In genomic region chr4:18021470-18021719, GRCh38 we compare ENCODE assay signal across 8 cellular contexts. TPM values are rescaled to one million over a fixed set of nuclear protein-coding genes. Genes with fewer than 3 reads are reported as not detected.
DNase-seq lines count a peak whose midpoint lies in the region; ATAC-seq and TF ChIP-seq lines count a peak whose summit lies in the region.

No MANE protein-coding gene starts in this region.

- no peaks in the 10 kb centered on the region for H3K27me3 ChIP-seq in gastroesophageal sphincter

- TF ChIP-seq EP300 in gastroesophageal sphincter (IDR thresholded peaks at IDR 0.05) = no peak

- H3K9me3 ChIP-seq in T-helper 17 cell (ENCODE audit: control insufficient read depth, low read length, poor library complexity, severe bottlenecking) = no peaks in the 10 kb centered on the region
- H3K9me3 ChIP-seq in gastroesophageal sphincter = no peaks in the 10 kb centered on the region

- H3K27ac Mint-ChIP-seq in T-helper 17 cell = peak overlapping the region; percentile 47

- H3K27ac ChIP-seq in gastroesophageal sphincter = peak overlapping the region; percentile 75 to 96 (median 92)

- TF ChIP-seq POLR2A in gastroesophageal sphincter (IDR thresholded peaks at IDR 0.05) = peak; percentile 20 to 39

- ATAC-seq in GM18511 (IDR thresholded peaks at IDR 0.05; ENCODE audit: unreplicated experiment) (peak; percentile 10), HG02798 (IDR thresholded peaks at IDR 0.05; ENCODE audit: poor library complexity, unreplicated experiment) (peak; percentile 14), T-helper 17 cell (no peak), gastroesophageal sphincter (no peak)

- peak overlapping the region; percentile 89 to 98 for H3K4me3 ChIP-seq in gastroesophageal sphincter
- peak overlapping the region; percentile 90 for H3K4me3 ChIP-seq in skeletal muscle cell (ENCODE audit: low read depth, low read length)

- H3K4me3 Mint-ChIP-seq in T-helper 17 cell = peak overlapping the region; percentile 97

- WGBS in gastroesophageal sphincter (ENCODE audit: low coverage in 1 of 2), 2 donors = no CpG with 5 or more reads among the region's 34 CpGs

- H3K4me1 Mint-ChIP-seq in T-helper 17 cell = peaks cover 21% of the 10 kb centered on the region

- peaks cover 0 to 28% (median 4%) of the 10 kb centered on the region in 3 donors for H3K4me1 ChIP-seq in gastroesophageal sphincter

- peaks cover 36% of the 10 kb centered on the region for H3K27me3 Mint-ChIP-seq in T-helper 17 cell

- H3K36me3 Mint-ChIP-seq in T-helper 17 cell (ENCODE audit: low read depth) = peaks cover 8% of the 10 kb centered on the region

- no peak for TF ChIP-seq CTCF in gastroesophageal sphincter (IDR thresholded peaks at IDR 0.05)

- H3K36me3 ChIP-seq in gastroesophageal sphincter = no peaks in the 10 kb centered on the region

- DNase-seq in T-helper 17 cell (no peak), skeletal muscle cell (ENCODE audit: low read depth) (no peak), NCI-H1048 (lab: John Stamatoyannopoulos, UW) (no peak), cerebellum (ENCODE audit: low spot score) (no peak)
- DNase-seq in activated CD8-positive, alpha-beta memory T cell treated with anti-CD3 and anti-CD28 coated beads, Interleukin-2, amount 50 U/mL, for 4 hours = no peak

RNA-seq across cellular contexts. Expression of gene LCORL, which starts 0.2 kb away (rescaled TPM):
- total RNA-seq in T-helper 17 cell (10 to 100 TPM in 1 of 2 donors, 1 to 10 TPM in 1; 6.9 to 10.0 TPM), gastroesophageal sphincter (10 to 100 TPM in 3 of 4 donors, 1 to 10 TPM in 1; 8.5 to 14.7 (median 10.3) TPM), cerebellum (70.1 TPM)

Comparison
In these comparisons a context has a peak if more than half of its experiments do, and no peak if none do; other contexts are left out.
1. ATAC-seq: peak in GM18511 (single experiment) and HG02798 (single experiment); none in T-helper 17 cell (single experiment) and gastroesophageal sphincter (single experiment).